Comparison of ENCODE assay signal across 22 cellular contexts in genomic region chr17:9209347-9209746, GRCh38.
"Had no signal": no experiment of that assay in that cellular context is flagged by ENCODE, and none has a peak within 500 bp of the region (broad histone marks: within the 10 kb centered on the region; RNA-seq: fewer than 3 reads in every experiment).

No MANE protein-coding gene starts in this region.

- H3K4me2 ChIP-seq: neural progenitor cell had no signal

- H3K9me3 ChIP-seq: gastrocnemius medialis, left lung, psoas muscle, sigmoid colon, thoracic aorta, tibial nerve, upper lobe of left lung had no signal

- H3K36me3 ChIP-seq: gastrocnemius medialis, left lung, neural progenitor cell, sigmoid colon, tibial nerve, upper lobe of left lung had no signal

- H3K27me3 ChIP-seq: gastrocnemius medialis, sigmoid colon, tibial nerve, upper lobe of left lung had no signal

- ATAC-seq: esophagus mucosa; gastrocnemius medialis; left cardiac atrium; left lung; naive thymus-derived CD4-positive, alpha-beta T cell; psoas muscle; right cardiac atrium; stimulated activated naive CD8-positive, alpha-beta T cell treated with anti-CD3 and anti-CD28 coated beads, Interleukin-15, Interleukin-2, amounts not matched to agents 100 U/mL and 50 U/mL, for 24 hours had no signal

- H3K9ac ChIP-seq: neural progenitor cell had no signal

- H3K27ac ChIP-seq: dorsolateral prefrontal cortex, epithelial cell of prostate, gastrocnemius medialis, left lung, neural progenitor cell, psoas muscle, sigmoid colon, thoracic aorta, tibial nerve, upper lobe of left lung had no signal

- H3K4me1 ChIP-seq: gastrocnemius medialis, psoas muscle had no signal

- DNase-seq: effector CD4-positive, alpha-beta T cell; foreskin fibroblast; gastrocnemius medialis; head of caudate nucleus; left cardiac atrium; mesendoderm; midbrain; naive thymus-derived CD4-positive, alpha-beta T cell; nucleus accumbens; psoas muscle; sigmoid colon; stimulated activated CD4-positive, alpha-beta T cell treated with anti-CD3 and anti-CD28 coated beads, Interleukin-4, amount 100 ng/mL, for 4 hours; stimulated activated naive CD8-positive, alpha-beta T cell treated with anti-CD3 and anti-CD28 coated beads, Interleukin-15, Interleukin-2, amounts not matched to agents 100 U/mL and 50 U/mL, for 24 hours had no signal

- H3K4me3 ChIP-seq: dorsolateral prefrontal cortex, gastrocnemius medialis, left lung, neural progenitor cell, psoas muscle, sigmoid colon, thoracic aorta, tibial nerve, upper lobe of left lung had no signal
